Comparison of ENCODE assay signal across 16 cellular contexts in genomic region chr4:41179086-41179374, GRCh38. TPM values are rescaled to one million over a fixed set of nuclear protein-coding genes. Genes with fewer than 3 reads are reported as not detected.
DNase-seq lines count a peak whose midpoint lies in the region; ATAC-seq and TF ChIP-seq lines count a peak whose summit lies in the region.
"Had no signal": no experiment of that assay in that cellular context is flagged by ENCODE, and none has a peak within 500 bp of the region (broad histone marks: within the 10 kb centered on the region; RNA-seq: fewer than 3 reads in every experiment).

No MANE protein-coding gene starts in this region.

- H3K18ac ChIP-seq in H9 (ENCODE audit: insufficient read length, low read depth, low read length) = no peak overlapping the region

- no peak overlapping the region for H3K14ac ChIP-seq in H9 (ENCODE audit: insufficient read depth, low read length)

- H2BK20ac ChIP-seq in H9 (ENCODE audit: low read depth, low read length, poor library complexity, severe bottlenecking) = no peak overlapping the region

- no peak overlapping the region for H2BK5ac ChIP-seq in H9 (ENCODE audit: insufficient read length, low read length)

- WGBS in H9 (ENCODE audit: extremely low coverage, insufficient read length, low lambda C conversion rate) = no CpG with 5 or more reads among the region's 3 CpGs
- 14 to 82% methylated on average over 3 of the region's 3 CpGs for WGBS in sigmoid colon, 2 donors

- TF ChIP-seq EP300 in sigmoid colon (IDR thresholded peaks at IDR 0.05) = no peak

- no peak overlapping the region for H3K4me2 ChIP-seq in H9 (ENCODE audit: insufficient read depth, insufficient read length, low read length)

- H3T11ph ChIP-seq in H9 (ENCODE audit: low read length) = no peak overlapping the region

- no peak overlapping the region for H3K4me3 ChIP-seq in breast epithelium
- no peak overlapping the region for H3K4me3 ChIP-seq in subcutaneous abdominal adipose tissue (ENCODE audit: low read depth in 1 of 5, low read length in 5 of 5)
- no peak overlapping the region for H3K4me3 ChIP-seq in sigmoid colon
- H3K4me3 ChIP-seq: esophagus muscularis mucosa had no signal

- H2BK120ac ChIP-seq in H9 (ENCODE audit: low read depth, low read length, poor library complexity, severe bottlenecking) = no peak overlapping the region

- H3K79me2 ChIP-seq in H9 (ENCODE audit: insufficient read depth, low read length) = no peaks in the 10 kb centered on the region; the same call in 1 of the 2 replicates

- H3K23ac ChIP-seq in H9 (ENCODE audit: insufficient read length, low read depth, low read length) = no peak overlapping the region

- no peak for DNase-seq in H9
- no peak for DNase-seq in breast epithelium (ENCODE audit: low spot score in 2 of 2)
- no peak for DNase-seq in left colon
- no peak for DNase-seq in NOMO-1 treated with DMSO at 0.1 percent for 48 hours (lab: John Stamatoyannopoulos, UW; ENCODE audit: unreplicated experiment)
- no peak for DNase-seq in OCI-M2 (lab: John Stamatoyannopoulos, UW; ENCODE audit: unreplicated experiment)
- no peak for DNase-seq in sigmoid colon
- DNase-seq: activated CD4-positive, alpha-beta T cell treated with anti-CD3 and anti-CD28 coated beads for 4 hours; GF-D8; NCI-H187; posterior cingulate gyrus had no signal

- no peak overlapping the region for H4K8ac ChIP-seq in H9 (replicated peaks; ENCODE audit: insufficient read length, low read depth, low read length)

- no peaks in the 10 kb centered on the region; a peak in 2 of 7 replicates for H3K36me3 Mint-ChIP-seq in H9 (ENCODE audit: insufficient read depth in 1 of 3, low read depth in 3 of 3)

- H3K36me3 ChIP-seq in breast epithelium (no peaks in the 10 kb centered on the region), subcutaneous abdominal adipose tissue (ENCODE audit: control insufficient read depth in 5 of 5, insufficient read depth in 5 of 5, low read length in 5 of 5) (no peaks in the 10 kb centered on the region), sigmoid colon (no peaks in the 10 kb centered on the region)
- H3K36me3 ChIP-seq: esophagus muscularis mucosa had no signal

- peaks cover 3% of the 10 kb centered on the region in 2 experiments; a peak in 2 of 5 replicates for H3K9me3 Mint-ChIP-seq in H9

- no peaks in the 10 kb centered on the region for H3K23me2 ChIP-seq in H9 (ENCODE audit: insufficient read length, low read depth, low read length, poor library complexity, severe bottlenecking)

- H2BK12ac ChIP-seq in H9 (ENCODE audit: insufficient read length, low read depth, low read length) = no peak overlapping the region

- no peak overlapping the region for H3K4me3 Mint-ChIP-seq in H9
- H3K4me3 Mint-ChIP-seq: B cell; stimulated activated naive CD8-positive, alpha-beta T cell treated with anti-CD3 and anti-CD28 coated beads, Interleukin-15, Interleukin-2, amounts not matched to agents 100 ng/mL and 50 ng/mL, for 24 hours had no signal

- H2BK15ac ChIP-seq in H9 (ENCODE audit: low read depth, low read length) = no peak overlapping the region

- H3K4ac ChIP-seq in H9 (ENCODE audit: low read depth, low read length) = no peak overlapping the region

- H3K27me3 Mint-ChIP-seq in H9 (ENCODE audit: low read depth) = no peaks in the 10 kb centered on the region
- H3K27me3 Mint-ChIP-seq: B cell had no signal

- TF ChIP-seq CTCF in H9 (conservative IDR thresholded peaks at IDR 0.05) (no peak), breast epithelium (IDR thresholded peaks at IDR 0.05) (no peak), sigmoid colon (IDR thresholded peaks at IDR 0.05) (no peak)

- no peak overlapping the region for H2AK5ac ChIP-seq in H9 (ENCODE audit: insufficient read length, low read length)

- H3K56ac ChIP-seq in H9 (ENCODE audit: insufficient read length, low read depth, low read length) = no peak overlapping the region

- intact Hi-C loops in breast epithelium (cut with DNase I; ENCODE audit: low total_unique reads) (no loop called here), left colon (cut with DNase I, micrococcal nuclease) (no loop called here), sigmoid colon (cut with DNase I) (no loop called here)

- no peaks in the 10 kb centered on the region for H3K79me1 ChIP-seq in H9 (ENCODE audit: insufficient read depth, low read depth, low read length, poor library complexity, severe bottlenecking)

- H3K9me3 ChIP-seq in H9 (ENCODE audit: control insufficient read depth, low read depth, low read length) (no peaks in the 10 kb centered on the region), breast epithelium (no peaks in the 10 kb centered on the region), subcutaneous abdominal adipose tissue (ENCODE audit: control insufficient read depth in 5 of 5, low read length in 5 of 5) (no peaks in the 10 kb centered on the region), sigmoid colon (no peaks in the 10 kb centered on the region)
- H3K9me3 ChIP-seq: esophagus muscularis mucosa had no signal

- no peaks in the 10 kb centered on the region for H4K20me1 ChIP-seq in H9 (ENCODE audit: control insufficient read depth, insufficient read depth, insufficient read length)

- H3K27ac ChIP-seq in H9 (ENCODE audit: insufficient read length, low read depth, low read length) (no peak overlapping the region), breast epithelium (peak overlapping the region; percentile 15 to 57), subcutaneous abdominal adipose tissue (ENCODE audit: low read depth, low read length) (peak overlapping the region; percentile 90), sigmoid colon (peak overlapping the region in 1 of 4 donors; percentile 49)

- ATAC-seq in left colon (peak; percentile 20), GM18861 (IDR thresholded peaks at IDR 0.05; ENCODE audit: unreplicated experiment) (no peak)
- ATAC-seq: HCT116 had no signal

- TF ChIP-seq POLR2A in breast epithelium (IDR thresholded peaks at IDR 0.05) = no peak
- TF ChIP-seq POLR2A in sigmoid colon (IDR thresholded peaks at IDR 0.05) = no peak

- H4K5ac ChIP-seq in H9 (ENCODE audit: insufficient read length, low read depth, low read length) = no peak overlapping the region

- no peak overlapping the region for H2AFZ ChIP-seq in H9 (ENCODE audit: low read length)

- H4K91ac ChIP-seq in H9 (ENCODE audit: insufficient read length, low read depth, low read length) = no peak overlapping the region

- H3K4me1 Mint-ChIP-seq in H9 = peaks cover 23 to 26% of the 10 kb centered on the region in 2 experiments
- H3K4me1 Mint-ChIP-seq: B cell had no signal

- H3K27ac Mint-ChIP-seq in H9 = peak overlapping the region in 2 of 3 experiments; percentile 8 to 66; a peak in 3 of 7 replicates
- H3K27ac Mint-ChIP-seq: B cell; stimulated activated naive CD8-positive, alpha-beta T cell treated with anti-CD3 and anti-CD28 coated beads, Interleukin-15, Interleukin-2, amounts not matched to agents 100 ng/mL and 50 ng/mL, for 24 hours had no signal

- H3K4me1 ChIP-seq in H9 (ENCODE audit: insufficient read depth, low read length) (peaks cover 9% of the 10 kb centered on the region), breast epithelium (peaks cover 5 to 9% of the 10 kb centered on the region in 2 donors), subcutaneous abdominal adipose tissue (ENCODE audit: control insufficient read depth in 5 of 5, insufficient read depth in 5 of 5, low read length in 5 of 5) (peaks cover 4 to 44% (median 39%) of the 10 kb centered on the region in 5 donors), sigmoid colon (peaks cover 0 to 49% (median 45%) of the 10 kb centered on the region in 4 donors)

- no peak overlapping the region for H3K9ac ChIP-seq in H9 (ENCODE audit: extremely low read depth, insufficient read length, low read length)
- H3K9ac ChIP-seq in subcutaneous abdominal adipose tissue (ENCODE audit: low read length in 5 of 5) = no peak overlapping the region

- H3K27me3 ChIP-seq in H9 (ENCODE audit: insufficient read depth, low read length) (no peaks in the 10 kb centered on the region), breast epithelium (no peaks in the 10 kb centered on the region), subcutaneous abdominal adipose tissue (ENCODE audit: control insufficient read depth in 5 of 5, insufficient read depth in 4 of 5, low read length in 5 of 5) (no peaks in the 10 kb centered on the region), sigmoid colon (no peaks in the 10 kb centered on the region)
- H3K27me3 ChIP-seq: esophagus muscularis mucosa had no signal

RNA-seq across cellular contexts. Expression of gene APBB2, which starts 35.3 kb away (rescaled TPM):
- total RNA-seq in H9 (2021) = 36.3 and 39.6 TPM in 2 replicates
- 100 to 1,000 TPM in 2 of 3 donors, 10 to 100 TPM in 1; 87.4 to 192 (median 153) TPM for total RNA-seq in breast epithelium
- total RNA-seq in left colon = 10 to 100 TPM; 28.2 to 30.7 TPM
- total RNA-seq in sigmoid colon = 100 to 1,000 TPM in 2 of 4 donors, 10 to 100 TPM in 2; 69.1 to 108 (median 96.3) TPM
- 1 to 10 TPM; 7.8 to 9.2 (median 8.8) TPM for polyA plus RNA-seq in sigmoid colon
